ENCODE assay signal across 8 cellular contexts in genomic region chrX:41333994-41334865, GRCh38. TPM values are rescaled to one million over a fixed set of nuclear protein-coding genes. Genes with fewer than 3 reads are reported as not detected.
DNase-seq lines count a peak whose midpoint lies in the region; ATAC-seq and TF ChIP-seq lines count a peak whose summit lies in the region.

Gene DDX3X, plus strand, starts transcription at chrX:41334162. Its CDS starts 91 bp downstream, at chrX:41334253.

- peak within 1 kb of the TSS; percentile 99 for H3K9ac ChIP-seq in fibroblast of lung (ENCODE audit: insufficient read depth, low read length)

- H3K36me3 ChIP-seq in Panc1 (ENCODE audit: control insufficient read depth, insufficient read depth, low read length), result peaks cover 6% of the 10 kb centered on the region
- H3K36me3 ChIP-seq in fibroblast of lung (ENCODE audit: control insufficient read depth, insufficient read depth, low read length), result no peaks in the 10 kb centered on the region

- H3K36me3 Mint-ChIP-seq in natural killer cell, result peaks cover 1% of the 10 kb centered on the region

- H3K9me3 ChIP-seq in Panc1 (ENCODE audit: control insufficient read depth, insufficient read depth, low read depth, low read length), result no peaks in the 10 kb centered on the region
- no peaks in the 10 kb centered on the region for H3K9me3 ChIP-seq in fibroblast of lung (ENCODE audit: control insufficient read depth, insufficient read depth, low read depth, low read length)

- in situ Hi-C loops in Panc1 (cut with HindIII; ENCODE audit: low pct_unique_long_range_greater_than_20kb, low sequenced_read_pairs), result no loop called here

- intact Hi-C loops in Panc1 (cut with micrococcal nuclease; ENCODE audit: unreplicated experiment) (loop anchor here (10.0 kb wide), 1 partner anchor 59 kb away; no protein-coding TSS in a partner anchor), natural killer cell (cut with micrococcal nuclease) (loop anchor here (2.0 to 10.0 kb wide), 6 partner anchors 108 to 687 kb away; partner anchors contain the start of genes CXorf38, MED14 and USP9X)

- H3K4me3 ChIP-seq in Panc1 (ENCODE audit: low read depth in 2 of 2, low read length in 2 of 2) (peak within 1 kb of the TSS; percentile 60 to 78), fibroblast of lung (replicated peaks in 1 of 4; ENCODE audit: control extremely low read depth in 1 of 4, insufficient read depth in 1 of 4, low read depth in 3 of 4, low read length in 4 of 4) (peak within 1 kb of the TSS; percentile 89 to 98 (median 96))

- POLR2A ChIA-PET in Panc1 (lab: Charles Lee), result no interaction called here

- H3K27me3 Mint-ChIP-seq in natural killer cell (ENCODE audit: low read depth in 2 of 2), result no peaks in the 10 kb centered on the region

- H3K4me2 ChIP-seq in fibroblast of lung (ENCODE audit: extremely low read depth, insufficient read depth, low read length), result peak within 1 kb of the TSS; percentile 97

- CTCF ChIA-PET in Panc1 (lab: Charles Lee), result no interaction called here

- peaks cover 15% of the 10 kb centered on the region for H3K4me1 ChIP-seq in Panc1 (ENCODE audit: control insufficient read depth, insufficient read depth, low read length)
- H3K4me1 ChIP-seq in fibroblast of lung (ENCODE audit: control insufficient read depth, extremely low read depth, insufficient read depth, low read length), result no peaks in the 10 kb centered on the region

- peak within 1 kb of the TSS; percentile 100 for H3K4me3 Mint-ChIP-seq in natural killer cell

- no peaks in the 10 kb centered on the region for H3K9me3 Mint-ChIP-seq in natural killer cell

- DNase-seq in DMS 273 treated with DMSO at 0.1 percent for 48 hours (lab: John Stamatoyannopoulos, UW) (peak; percentile 97), HuH-7 (ENCODE audit: low spot score) (peak; percentile 47), Panc1 (ENCODE audit: low read depth, low spot score) (no peak), fibroblast of lung (ENCODE audit: low read depth in 2 of 2) (peak; percentile 87 to 90), natural killer cell (peak; percentile 81)
- peak; percentile 65 to 88 for DNase-seq in activated T-helper 1 cell treated with anti-CD3 and anti-CD28 coated beads, Interleukin-2, amount 50 U/mL, for 16 hours (ENCODE audit: low read depth in 1 of 2, low spot score in 1 of 2)
- peak; percentile 81 for DNase-seq in stimulated activated naive CD4-positive, alpha-beta T cell treated with Interleukin-2 at 50 U/mL for 16 hours (lab: John Stamatoyannopoulos, UW)

- H4K20me1 ChIP-seq in fibroblast of lung (ENCODE audit: control insufficient read depth, extremely low read depth, insufficient read depth, low read length), result peaks cover 15% of the 10 kb centered on the region

- no peak for TF ChIP-seq CTCF in Panc1 (IDR thresholded peaks at IDR 0.05)
- peak; percentile 9 to 21 for TF ChIP-seq CTCF in fibroblast of lung (conservative IDR thresholded peaks at IDR 0.05 in 1 of 2, IDR thresholded peaks at IDR 0.05 in 1 of 2; ENCODE audit: low read depth in 1 of 2, low read length in 2 of 2)
- no peak for TF ChIP-seq CTCF in natural killer cell (IDR thresholded peaks at IDR 0.05)

- peak within 1 kb of the TSS; percentile 98 to 100 for H3K27ac Mint-ChIP-seq in natural killer cell

- peak; percentile 48 for ATAC-seq in GM21447 (IDR thresholded peaks at IDR 0.05; ENCODE audit: unreplicated experiment)
- ATAC-seq in Panc1, result peak; percentile 69
- ATAC-seq in natural killer cell, result peak; percentile 54 to 77 (median 65)

- BruUV-seq in Panc1 (replicated peaks; lab: Mats Ljungman, UMichigan), result no TSS peak

- no peaks in the 10 kb centered on the region for H3K27me3 ChIP-seq in Panc1 (ENCODE audit: control insufficient read depth, insufficient read depth, low read length)
- H3K27me3 ChIP-seq in fibroblast of lung (ENCODE audit: control insufficient read depth, insufficient read depth, low read length), result no peaks in the 10 kb centered on the region

- H3K4me1 Mint-ChIP-seq in natural killer cell, result peaks cover 57 to 84% of the 10 kb centered on the region in 2 donors

- peaks cover 51% of the 10 kb centered on the region for H3K79me2 ChIP-seq in fibroblast of lung (ENCODE audit: control insufficient read depth, insufficient read depth, low read length)

- H2AFZ ChIP-seq in fibroblast of lung (ENCODE audit: low read length), result peak within 1 kb of the TSS; percentile 90

- H3K27ac ChIP-seq in Panc1 (ENCODE audit: low read length) (peak within 1 kb of the TSS; percentile 97), fibroblast of lung (ENCODE audit: insufficient read depth, low read length) (peak within 1 kb of the TSS; percentile 100)

RNA-seq across cellular contexts. Expression of gene DDX3X, which starts in this region (rescaled TPM):
- total RNA-seq in Panc1 (2021; ENCODE audit: unreplicated experiment) (266 TPM), fibroblast of lung (177 and 216 TPM in 2 replicates), natural killer cell (1,000 to 10,000 TPM in 2 of 3 donors, 100 to 1,000 TPM in 1; 695 to 1,297 (median 1,054) TPM)
- polyA plus RNA-seq in Panc1 (2012; ENCODE audit: insufficient read length), result 110 TPM
- polyA plus RNA-seq in fibroblast of lung, result 97.6 and 125 TPM in 2 replicates
- polyA plus RNA-seq in fibroblast of lung (2012), result 129 and 149 TPM in 2 replicates
- 25.7 and 42.6 TPM in 2 replicates for polyA minus RNA-seq in fibroblast of lung (ENCODE audit: low replicate concordance)

Comparison
In these comparisons a context has a peak if more than half of its experiments do, and no peak if none do; other contexts are left out.
1. CTCF ChIP-seq: peak in fibroblast of lung (2 of 2); none in Panc1 (single experiment) and natural killer cell (single experiment).
2. Peak in every context shown above with its lines, with median percentiles within 50 percentile points of each other: ATAC-seq.